Comparison of ENCODE assay signal across 24 cellular contexts in genomic region chr10:62545155-62545554, GRCh38.
DNase-seq lines count a peak whose midpoint lies in the region; TF ChIP-seq lines count a peak whose summit lies in the region.
"Had no signal": no experiment of that assay in that cellular context is flagged by ENCODE, and none has a peak within 500 bp of the region (broad histone marks: within the 10 kb centered on the region; RNA-seq: fewer than 3 reads in every experiment).

No MANE protein-coding gene starts in this region.

- H3K4me1 ChIP-seq in adipocyte (ENCODE audit: control insufficient read depth, insufficient read depth, low read length), result peaks cover 27% of the 10 kb centered on the region
- peaks cover 0 to 7% of the 10 kb centered on the region in 2 donors for H3K4me1 ChIP-seq in right atrium auricular region
- H3K4me1 ChIP-seq in stomach, result no peaks in the 10 kb centered on the region
- no peaks in the 10 kb centered on the region for H3K4me1 ChIP-seq in Karpas-422 (ENCODE audit: low read length)
- H3K4me1 ChIP-seq: foreskin keratinocyte had no signal

- H3K27me3 ChIP-seq in adipocyte (replicated peaks; ENCODE audit: control insufficient read depth, insufficient read depth, low read length) (no peaks in the 10 kb centered on the region), right atrium auricular region (no peaks in the 10 kb centered on the region), stomach (no peaks in the 10 kb centered on the region), Karpas-422 (ENCODE audit: low read length) (no peaks in the 10 kb centered on the region; the same call in 1 of the 2 replicates)
- H3K27me3 ChIP-seq: neutrophil had no signal

- H3K9me2 ChIP-seq in Karpas-422 (replicated peaks; ENCODE audit: insufficient read depth, low read length), result no peaks in the 10 kb centered on the region

- TF ChIP-seq POLR2A in stomach (IDR thresholded peaks at IDR 0.05), result no peak

- no peaks in the 10 kb centered on the region for H4K20me1 ChIP-seq in Karpas-422 (ENCODE audit: insufficient read depth, low read depth, low read length)

- no peak overlapping the region for H3K27ac Mint-ChIP-seq in T-helper 2 cell treated with Interferon-gamma antibody and Interleukin-4, amounts not matched to agents 5 μg/mL and 100 μg/mL, for 36 hours
- H3K27ac Mint-ChIP-seq: activated CD4-positive, alpha-beta T cell treated with anti-CD3 and anti-CD28 coated beads for 36 hours; activated T-cell treated with anti-CD3 and anti-CD28 coated beads, Interleukin-2, amount 50 U/mL, for 72 hours; CD4-positive, alpha-beta memory T cell; T-cell had no signal

- WGBS in stomach, 5 donors, result 79 to 92% (median 86%) methylated on average over 3 of the region's 3 CpGs

- H3K4me2 ChIP-seq in Karpas-422 (ENCODE audit: low read depth, low read length, poor library complexity, severe bottlenecking), result no peak overlapping the region

- H3K27ac ChIP-seq in right atrium auricular region (peak overlapping the region; percentile 31 to 63), stomach (peak overlapping the region in 4 of 5 donors; percentile 11 to 45 (median 36)), Karpas-422 (ENCODE audit: low read length) (no peak overlapping the region)
- H3K27ac ChIP-seq: epithelial cell of prostate, foreskin keratinocyte, neutrophil had no signal

- H2AFZ ChIP-seq in Karpas-422 (ENCODE audit: low read length), result no peak overlapping the region

- H3K4me3 ChIP-seq in adipocyte (ENCODE audit: low read length) (peak overlapping the region; percentile 36), right atrium auricular region (no peak overlapping the region), stomach (no peak overlapping the region), Karpas-422 (ENCODE audit: low read length) (no peak overlapping the region)
- H3K4me3 ChIP-seq: lung had no signal

- TF ChIP-seq EP300 in stomach (IDR thresholded peaks at IDR 0.05), result no peak

- no peaks in the 10 kb centered on the region for H3K36me3 Mint-ChIP-seq in T-helper 2 cell treated with Interferon-gamma antibody and Interleukin-4, amounts not matched to agents 5 μg/mL and 100 μg/mL, for 36 hours (ENCODE audit: low read depth)
- H3K36me3 Mint-ChIP-seq: CD4-positive, alpha-beta memory T cell; T-cell had no signal

- no peaks in the 10 kb centered on the region for H3K4me1 Mint-ChIP-seq in T-helper 2 cell treated with Interferon-gamma antibody and Interleukin-4, amounts not matched to agents 5 μg/mL and 100 μg/mL, for 36 hours (ENCODE audit: low read depth)
- H3K4me1 Mint-ChIP-seq: activated CD4-positive, alpha-beta T cell treated with anti-CD3 and anti-CD28 coated beads for 36 hours; CD4-positive, alpha-beta memory T cell; central memory CD8-positive, alpha-beta T cell had no signal

- peaks cover 32% of the 10 kb centered on the region for H3K27me3 Mint-ChIP-seq in T-helper 2 cell treated with Interferon-gamma antibody and Interleukin-4, amounts not matched to agents 5 μg/mL and 100 μg/mL, for 36 hours (ENCODE audit: low read depth)
- H3K27me3 Mint-ChIP-seq: activated CD4-positive, alpha-beta T cell treated with anti-CD3 and anti-CD28 coated beads for 36 hours; CD4-positive, alpha-beta memory T cell; central memory CD8-positive, alpha-beta T cell; T-cell had no signal

- no peaks in the 10 kb centered on the region for H3K9me3 Mint-ChIP-seq in T-helper 2 cell treated with Interferon-gamma antibody and Interleukin-4, amounts not matched to agents 5 μg/mL and 100 μg/mL, for 36 hours
- H3K9me3 Mint-ChIP-seq: central memory CD8-positive, alpha-beta T cell; T-cell had no signal

- DNase-seq in CD1c-positive myeloid dendritic cell (ENCODE audit: extremely low spot score), result peak; percentile 64
- no peak for DNase-seq in adipocyte (ENCODE audit: low read depth)
- no peak for DNase-seq in right atrium auricular region (ENCODE audit: low spot score)
- no peak for DNase-seq in stomach
- DNase-seq in T-helper 2 cell treated with Interferon-gamma antibody and Interleukin-4, amounts not matched to agents 5 μg/mL and 100 μg/mL, for 36 hours (ENCODE audit: low spot score), result no peak
- DNase-seq in ureter (ENCODE audit: low spot score), result no peak
- no peak for DNase-seq in RPMI8226
- DNase-seq in Karpas-422, result no peak
- DNase-seq: activated CD4-positive, alpha-beta T cell treated with anti-CD3 and anti-CD28 coated beads for 36 hours; activated naive CD4-positive, alpha-beta T cell treated with anti-CD3 and anti-CD28 coated beads, Interleukin-2, amount 50 U/mL, for 16 hours; activated T-cell treated with anti-CD3 and anti-CD28 coated beads, Interleukin-2, amount 50 U/mL, for 72 hours; CD4-positive, alpha-beta memory T cell; DMS 273 treated with DMSO at 0.1 percent for 48 hours; foreskin keratinocyte; H7; hypothalamus; NCI-H1694 treated with DMSO at 0.1 percent for 48 hours; NCI-H69; stimulated activated CD4-positive, alpha-beta T cell treated with anti-CD3 and anti-CD28 coated beads, Interleukin-12 subunit alpha, Interleukin-12 subunit beta, amount 100 ng/mL, for 4 hours; T-cell had no signal

- no peak overlapping the region for H3K4me3 Mint-ChIP-seq in T-helper 2 cell treated with Interferon-gamma antibody and Interleukin-4, amounts not matched to agents 5 μg/mL and 100 μg/mL, for 36 hours
- H3K4me3 Mint-ChIP-seq: activated CD4-positive, alpha-beta T cell treated with anti-CD3 and anti-CD28 coated beads for 36 hours; activated T-cell treated with anti-CD3 and anti-CD28 coated beads, Interleukin-2, amount 50 U/mL, for 72 hours; CD4-positive, alpha-beta memory T cell; central memory CD8-positive, alpha-beta T cell; T-cell had no signal

- H3K9ac ChIP-seq in adipocyte (ENCODE audit: low read length) (no peak overlapping the region), Karpas-422 (ENCODE audit: low read length) (no peak overlapping the region)

- no peaks in the 10 kb centered on the region for H3K79me2 ChIP-seq in Karpas-422 (ENCODE audit: low read length)

- intact Hi-C loops in stomach (cut with DNase I; ENCODE audit: low total_unique reads), result no loop called here

- TF ChIP-seq CTCF in right atrium auricular region (IDR thresholded peaks at IDR 0.05) (no peak), stomach (IDR thresholded peaks at IDR 0.05) (no peak)

- no peaks in the 10 kb centered on the region for H3K36me3 ChIP-seq in adipocyte (ENCODE audit: control insufficient read depth, insufficient read depth, low read length, severe bottlenecking)
- no peaks in the 10 kb centered on the region for H3K36me3 ChIP-seq in right atrium auricular region
- H3K36me3 ChIP-seq in stomach, result no peaks in the 10 kb centered on the region
- no peaks in the 10 kb centered on the region for H3K36me3 ChIP-seq in Karpas-422 (ENCODE audit: insufficient read depth, low read length)
- H3K36me3 ChIP-seq: neutrophil had no signal

- H3K9me3 ChIP-seq in adipocyte (ENCODE audit: control insufficient read depth, low read length) (no peaks in the 10 kb centered on the region), right atrium auricular region (no peaks in the 10 kb centered on the region), stomach (no peaks in the 10 kb centered on the region), Karpas-422 (ENCODE audit: low read length) (no peaks in the 10 kb centered on the region)
- H3K9me3 ChIP-seq: neutrophil had no signal
